In the genomic region with DNA sequence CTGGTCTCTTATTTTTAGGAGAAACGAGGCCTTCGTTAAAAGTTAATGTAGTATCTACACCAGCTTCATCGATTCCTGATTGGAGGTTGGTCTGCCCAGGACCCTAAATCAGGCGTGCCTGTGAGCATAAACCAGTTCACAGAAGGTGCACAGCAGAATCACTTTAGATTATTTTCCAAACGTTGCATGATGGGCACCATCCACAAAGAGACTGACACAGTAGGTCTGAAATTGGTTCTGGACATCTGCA, we compare ENCODE assay signal across 8 cellular contexts. TPM values are rescaled to one million over a fixed set of nuclear protein-coding genes. Genes with fewer than 3 reads are reported as not detected.
DNase-seq lines count a peak whose midpoint lies in the region; ATAC-seq and TF ChIP-seq lines count a peak whose summit lies in the region.

No MANE protein-coding gene starts in this region.

- TF ChIP-seq CTCF in H9 (conservative IDR thresholded peaks at IDR 0.05) (no peak), WERI-Rb-1 (IDR thresholded peaks at IDR 0.05; ENCODE audit: low read depth, low read length) (no peak), spleen (IDR thresholded peaks at IDR 0.05 in 8 of 11, conservative IDR thresholded peaks at IDR 0.05 in 3 of 11) (no peak)

- H2BK12ac ChIP-seq in H9 (ENCODE audit: insufficient read length, low read depth, low read length): no peak overlapping the region

- ATAC-seq in right cardiac atrium (no peak), GM21390 (IDR thresholded peaks at IDR 0.05; ENCODE audit: unreplicated experiment) (no peak)

- no peaks in the 10 kb centered on the region for H3K79me2 ChIP-seq in H9 (ENCODE audit: insufficient read depth, low read length)

- TF ChIP-seq POLR2A in spleen (IDR thresholded peaks at IDR 0.05): no peak

- H3K4me3 ChIP-seq in WERI-Rb-1 (ENCODE audit: low read depth, low read length): peak overlapping the region; percentile 78
- H3K4me3 ChIP-seq in right cardiac atrium (ENCODE audit: low read length): peak overlapping the region; percentile 56
- H3K4me3 ChIP-seq in spleen: peak overlapping the region; percentile 89 to 98 (median 94)

- no peak overlapping the region for H2AK5ac ChIP-seq in H9 (ENCODE audit: insufficient read length, low read length)

- H3K4ac ChIP-seq in H9 (ENCODE audit: low read depth, low read length): no peak overlapping the region

- no CpG with 5 or more reads among the region's 5 CpGs for WGBS in H9 (ENCODE audit: extremely low coverage, insufficient read length, low lambda C conversion rate)
- 20% methylated on average over 5 of the region's 5 CpGs for WGBS in right cardiac atrium
- 13 to 21% (median 17%) methylated on average over 4 to 5 of the region's 5 CpGs for WGBS in spleen, 5 donors

- no peak overlapping the region for H4K91ac ChIP-seq in H9 (ENCODE audit: insufficient read length, low read depth, low read length)

- DNase-seq in H9: no peak
- no peak for DNase-seq in WERI-Rb-1
- no peak for DNase-seq in right cardiac atrium
- no peak for DNase-seq in spleen
- no peak for DNase-seq in central memory CD4-positive, alpha-beta T cell
- DNase-seq in NCI-H2171 (lab: John Stamatoyannopoulos, UW): no peak
- DNase-seq in 8988T: no peak

- H3K18ac ChIP-seq in H9 (ENCODE audit: insufficient read length, low read depth, low read length): no peak overlapping the region

- no peak overlapping the region for H4K5ac ChIP-seq in H9 (ENCODE audit: insufficient read length, low read depth, low read length)

- peak overlapping the region; percentile 59 to 75 for H3K4me3 Mint-ChIP-seq in H9

- no peak overlapping the region for H3K9ac ChIP-seq in H9 (ENCODE audit: extremely low read depth, insufficient read length, low read length)

- H3K4me1 Mint-ChIP-seq in H9: peaks cover 28 to 34% of the 10 kb centered on the region in 2 experiments

- no peaks in the 10 kb centered on the region for H3K9me3 ChIP-seq in H9 (ENCODE audit: control insufficient read depth, low read depth, low read length)
- no peaks in the 10 kb centered on the region for H3K9me3 ChIP-seq in WERI-Rb-1 (ENCODE audit: severe bottlenecking)
- H3K9me3 ChIP-seq in right cardiac atrium (ENCODE audit: control insufficient read depth, low read length): no peaks in the 10 kb centered on the region
- no peaks in the 10 kb centered on the region for H3K9me3 ChIP-seq in spleen

- peak overlapping the region; percentile 24 for H3K4me2 ChIP-seq in H9 (ENCODE audit: insufficient read depth, insufficient read length, low read length)

- H3K27me3 ChIP-seq in H9 (ENCODE audit: insufficient read depth, low read length) (peaks cover 9% of the 10 kb centered on the region; the same call in 1 of the 2 replicates), WERI-Rb-1 (ENCODE audit: insufficient read depth, low read depth, severe bottlenecking) (no peaks in the 10 kb centered on the region), right cardiac atrium (ENCODE audit: control insufficient read depth, insufficient read depth) (no peaks in the 10 kb centered on the region), spleen (replicated peaks in 1 of 7) (peaks cover 0 to 7% (median 0%) of the 10 kb centered on the region in 7 donors)

- H3K23me2 ChIP-seq in H9 (ENCODE audit: insufficient read length, low read depth, low read length, poor library complexity, severe bottlenecking): peaks cover 5% of the 10 kb centered on the region

- H3K36me3 ChIP-seq in WERI-Rb-1 (no peaks in the 10 kb centered on the region), spleen (no peaks in the 10 kb centered on the region)

- no peak overlapping the region for H3K27ac Mint-ChIP-seq in H9

- no peak overlapping the region for H3K23ac ChIP-seq in H9 (ENCODE audit: insufficient read length, low read depth, low read length)

- 0 out of 2 replicates have a peak overlapping the region, but pooled peaks have one; percentile 19 for H3K14ac ChIP-seq in H9 (ENCODE audit: insufficient read depth, low read length)

- H3K27ac ChIP-seq in H9 (ENCODE audit: insufficient read length, low read depth, low read length) (no peak overlapping the region), WERI-Rb-1 (peak overlapping the region; percentile 97), right cardiac atrium (ENCODE audit: low read length) (no peak overlapping the region), spleen (peak overlapping the region; percentile 86 to 97 (median 94))

- H3K4me1 ChIP-seq in H9 (ENCODE audit: insufficient read depth, low read length) (peaks cover 10% of the 10 kb centered on the region; the same call in 1 of the 2 replicates), right cardiac atrium (ENCODE audit: control insufficient read depth, insufficient read depth, low read length) (no peaks in the 10 kb centered on the region), spleen (peaks cover 4 to 50% (median 34%) of the 10 kb centered on the region in 6 donors)

- no peak overlapping the region; the same call in 1 of the 2 replicates for H2BK15ac ChIP-seq in H9 (ENCODE audit: low read depth, low read length)

- H2BK5ac ChIP-seq in H9 (ENCODE audit: insufficient read length, low read length): no peak overlapping the region

- H4K20me1 ChIP-seq in H9 (ENCODE audit: control insufficient read depth, insufficient read depth, insufficient read length): peaks cover 2% of the 10 kb centered on the region

- H2BK20ac ChIP-seq in H9 (ENCODE audit: low read depth, low read length, poor library complexity, severe bottlenecking): no peak overlapping the region

- H3K36me3 Mint-ChIP-seq in H9 (ENCODE audit: insufficient read depth in 1 of 3, low read depth in 3 of 3): no peaks in the 10 kb centered on the region; a peak in 1 of 7 replicates

- H3K79me1 ChIP-seq in H9 (ENCODE audit: insufficient read depth, low read depth, low read length, poor library complexity, severe bottlenecking): peaks cover 3% of the 10 kb centered on the region

- no peaks in the 10 kb centered on the region for H3K9me3 Mint-ChIP-seq in H9

- peaks cover 48% of the 10 kb centered on the region for H3K27me3 Mint-ChIP-seq in H9 (ENCODE audit: low read depth)

- H4K8ac ChIP-seq in H9 (replicated peaks; ENCODE audit: insufficient read length, low read depth, low read length): no peak overlapping the region

- H3T11ph ChIP-seq in H9 (ENCODE audit: low read length): no peak overlapping the region

- H2BK120ac ChIP-seq in H9 (ENCODE audit: low read depth, low read length, poor library complexity, severe bottlenecking): no peak overlapping the region

- peak overlapping the region; percentile 98 for H2AFZ ChIP-seq in H9 (ENCODE audit: low read length)

- intact Hi-C loops in right cardiac atrium (cut with DNase I) (no loop called here), spleen (cut with DNase I; ENCODE audit: low total_unique reads) (no loop called here)

- H3K56ac ChIP-seq in H9 (ENCODE audit: insufficient read length, low read depth, low read length): no peak overlapping the region

RNA-seq across cellular contexts. Expression of gene TARBP1, which starts 0.3 kb away (rescaled TPM):
- total RNA-seq in H9 (2021) (19.6 and 20.2 TPM in 2 replicates), right cardiac atrium (10 to 100 TPM; 10.7 to 12.0 (median 11.4) TPM), spleen (10 to 100 TPM; 27.1 to 41.7 (median 38.9) TPM)
- polyA plus RNA-seq in right cardiac atrium (10.8 TPM), spleen (10 to 100 TPM; 41.1 to 99.7 (median 50.1) TPM)

Comparison
In these comparisons a context has a peak if more than half of its experiments do, and no peak if none do; other contexts are left out.
1. H3K27ac ChIP-seq: peak in WERI-Rb-1 (single experiment) and spleen (8 of 8); none in H9 (single experiment) and right cardiac atrium (single experiment).
2. Peak in every context shown above with its lines, with median percentiles within 50 percentile points of each other: H3K4me3 ChIP-seq.